Comparison of ENCODE assay signal across 25 cellular contexts in genomic region chr22:39565414-39565944, GRCh38. TPM values are rescaled to one million over a fixed set of nuclear protein-coding genes. Genes with fewer than 3 reads are reported as not detected.
DNase-seq lines count a peak whose midpoint lies in the region; ATAC-seq, FAIRE-seq and TF ChIP-seq lines count a peak whose summit lies in the region.
"Had no signal": no experiment of that assay in that cellular context is flagged by ENCODE, and none has a peak within 500 bp of the region (broad histone marks: within the 10 kb centered on the region; RNA-seq: fewer than 3 reads in every experiment).

No MANE protein-coding gene starts in this region.

- FAIRE-seq in GM12891 (lab: Jason Lieb, UNC), result peak; percentile 79
- FAIRE-seq: GM12892 had no signal

- TF ChIP-seq POLR2A in GM12891 (IDR thresholded peaks at IDR 0.05; ENCODE audit: low read depth, low read length), result no peak

- intact Hi-C loops in activated CD4-positive, alpha-beta T cell treated with anti-CD3 and anti-CD28 coated beads, Interleukin-2, amount 10 ng/mL, durations not matched to agents 24 days and 14 days (cut with micrococcal nuclease), result no loop called here
- intact Hi-C loops in activated T-helper 1 cell treated with anti-CD3 and anti-CD28 coated beads, Interleukin-12 subunit alpha, Interleukin-12 subunit beta, Interleukin-2, Interleukin-4 antibody, amounts not matched to agents 30 ng/mL and 10 ng/mL and 1 ng/mL, durations not matched to agents 14 hours and 24 hours and 36 hours (cut with micrococcal nuclease), result no loop called here
- intact Hi-C loops in posterior cingulate gyrus (cut with DNase I), result no loop called here

- H3K36me3 Mint-ChIP-seq in activated CD4-positive, alpha-beta T cell treated with anti-CD3 and anti-CD28 coated beads, Interleukin-2, amount 10 ng/mL, durations not matched to agents 24 days and 14 days (ENCODE audit: low read depth), result peaks cover 4% of the 10 kb centered on the region
- no peaks in the 10 kb centered on the region for H3K36me3 Mint-ChIP-seq in activated T-helper 1 cell treated with anti-CD3 and anti-CD28 coated beads, Interleukin-12 subunit alpha, Interleukin-12 subunit beta, Interleukin-2, Interleukin-4 antibody, amounts not matched to agents 30 ng/mL and 10 ng/mL and 1 ng/mL, durations not matched to agents 14 hours and 24 hours and 36 hours (ENCODE audit: low read depth)
- no peaks in the 10 kb centered on the region for H3K36me3 Mint-ChIP-seq in immature natural killer cell
- H3K36me3 Mint-ChIP-seq: CD8-positive, alpha-beta T cell had no signal

- DNase-seq in activated CD4-positive, alpha-beta T cell treated with anti-CD3 and anti-CD28 coated beads, Interleukin-2, amount 10 ng/mL, durations not matched to agents 24 days and 14 days, result no peak
- DNase-seq in activated CD4-positive, alpha-beta T cell treated with anti-CD3 and anti-CD28 coated beads for 48 hours, result no peak
- DNase-seq in GM12891 (ENCODE audit: insufficient read length, low spot score) (no peak), immature natural killer cell (peak in 2 of 3 donors; percentile 19 to 31), posterior cingulate gyrus (no peak)
- no peak for DNase-seq in activated T-helper 1 cell treated with anti-CD3 and anti-CD28 coated beads, Interleukin-12 subunit alpha, Interleukin-12 subunit beta, Interleukin-2, Interleukin-4 antibody, amounts not matched to agents 30 ng/mL and 10 ng/mL and 1 ng/mL, durations not matched to agents 14 hours and 24 hours and 36 hours (ENCODE audit: low spot score)
- DNase-seq: AML-193; C1 segment of cervical spinal cord; CD8-positive, alpha-beta T cell; DND-41; HFFc6; KG1; NCI-H1092 treated with DMSO at 0.1 percent for 48 hours; NCI-H146; NCI-H2029; NCI-H2227 treated with DMSO at 0.1 percent for 48 hours; NCI-H510A; NCI-H748 treated with DMSO at 0.1 percent for 48 hours; NK-92 treated with Interleukin-12 subunit alpha and Interleukin-12 subunit beta, amount 100 ng/mL, for 24 hours; SIG-M5; SK-N-SH had no signal

- peak overlapping the region; percentile 13 for H3K27ac Mint-ChIP-seq in activated CD4-positive, alpha-beta T cell treated with anti-CD3 and anti-CD28 coated beads, Interleukin-2, amount 10 ng/mL, durations not matched to agents 24 days and 14 days
- peak overlapping the region; percentile 58 for H3K27ac Mint-ChIP-seq in activated T-helper 1 cell treated with anti-CD3 and anti-CD28 coated beads, Interleukin-12 subunit alpha, Interleukin-12 subunit beta, Interleukin-2, Interleukin-4 antibody, amounts not matched to agents 30 ng/mL and 10 ng/mL and 1 ng/mL, durations not matched to agents 14 hours and 24 hours and 36 hours
- H3K27ac Mint-ChIP-seq in immature natural killer cell, result peak overlapping the region in 4 of 6 donors; percentile 20 to 87 (median 72)
- H3K27ac Mint-ChIP-seq: CD8-positive, alpha-beta T cell; HFFc6 had no signal

- H3K4me1 Mint-ChIP-seq in activated CD4-positive, alpha-beta T cell treated with anti-CD3 and anti-CD28 coated beads, Interleukin-2, amount 10 ng/mL, durations not matched to agents 24 days and 14 days, result peaks cover 11% of the 10 kb centered on the region
- peaks cover 13% of the 10 kb centered on the region for H3K4me1 Mint-ChIP-seq in activated T-helper 1 cell treated with anti-CD3 and anti-CD28 coated beads, Interleukin-12 subunit alpha, Interleukin-12 subunit beta, Interleukin-2, Interleukin-4 antibody, amounts not matched to agents 30 ng/mL and 10 ng/mL and 1 ng/mL, durations not matched to agents 14 hours and 24 hours and 36 hours (ENCODE audit: low read depth)
- H3K4me1 Mint-ChIP-seq in immature natural killer cell, result peaks cover 21% of the 10 kb centered on the region in 2 donors

- ATAC-seq in HG03139 (IDR thresholded peaks at IDR 0.05; ENCODE audit: unreplicated experiment) (no peak), HG03520 (IDR thresholded peaks at IDR 0.05; ENCODE audit: unreplicated experiment) (no peak)
- ATAC-seq: CD8-positive, alpha-beta T cell had no signal

- H3K9me3 Mint-ChIP-seq in activated CD4-positive, alpha-beta T cell treated with anti-CD3 and anti-CD28 coated beads, Interleukin-2, amount 10 ng/mL, durations not matched to agents 24 days and 14 days, result peaks cover 9% of the 10 kb centered on the region
- H3K9me3 Mint-ChIP-seq in activated T-helper 1 cell treated with anti-CD3 and anti-CD28 coated beads, Interleukin-12 subunit alpha, Interleukin-12 subunit beta, Interleukin-2, Interleukin-4 antibody, amounts not matched to agents 30 ng/mL and 10 ng/mL and 1 ng/mL, durations not matched to agents 14 hours and 24 hours and 36 hours, result peaks cover 8% of the 10 kb centered on the region
- peaks cover 0 to 4% (median 0%) of the 10 kb centered on the region in 6 donors for H3K9me3 Mint-ChIP-seq in immature natural killer cell
- H3K9me3 Mint-ChIP-seq: CD8-positive, alpha-beta T cell had no signal

- no peak overlapping the region for H3K4me3 Mint-ChIP-seq in activated CD4-positive, alpha-beta T cell treated with anti-CD3 and anti-CD28 coated beads, Interleukin-2, amount 10 ng/mL, durations not matched to agents 24 days and 14 days
- H3K4me3 Mint-ChIP-seq in activated T-helper 1 cell treated with anti-CD3 and anti-CD28 coated beads, Interleukin-12 subunit alpha, Interleukin-12 subunit beta, Interleukin-2, Interleukin-4 antibody, amounts not matched to agents 30 ng/mL and 10 ng/mL and 1 ng/mL, durations not matched to agents 14 hours and 24 hours and 36 hours, result no peak overlapping the region
- H3K4me3 Mint-ChIP-seq in immature natural killer cell, result peak overlapping the region in 2 of 5 donors; percentile 33 to 60
- H3K4me3 Mint-ChIP-seq: CD8-positive, alpha-beta T cell; HFFc6 had no signal

- H3K27me3 Mint-ChIP-seq in activated CD4-positive, alpha-beta T cell treated with anti-CD3 and anti-CD28 coated beads, Interleukin-2, amount 10 ng/mL, durations not matched to agents 24 days and 14 days, result peaks cover 6% of the 10 kb centered on the region
- peaks cover 7% of the 10 kb centered on the region for H3K27me3 Mint-ChIP-seq in activated T-helper 1 cell treated with anti-CD3 and anti-CD28 coated beads, Interleukin-12 subunit alpha, Interleukin-12 subunit beta, Interleukin-2, Interleukin-4 antibody, amounts not matched to agents 30 ng/mL and 10 ng/mL and 1 ng/mL, durations not matched to agents 14 hours and 24 hours and 36 hours (ENCODE audit: insufficient read depth)
- H3K27me3 Mint-ChIP-seq in immature natural killer cell (ENCODE audit: low read depth in 3 of 3), result peaks cover 2 to 12% (median 8%) of the 10 kb centered on the region in 3 donors

TF ChIP-seq in GM12891, 5 proteins besides CTCF, POLR2A, EP300 and RAD21:
- TF ChIP-seq POU2F2 (IDR thresholded peaks at IDR 0.05; ENCODE audit: low read depth, low read length), result no peak
- no peak for TF ChIP-seq PAX5 (IDR thresholded peaks at IDR 0.05; ENCODE audit: insufficient read depth, low read length, severe bottlenecking)
- no peak for TF ChIP-seq SPI1 (IDR thresholded peaks at IDR 0.05; ENCODE audit: low read depth, low read length)
- no peak for TF ChIP-seq TAF1 (IDR thresholded peaks at IDR 0.05; ENCODE audit: low read depth, low read length)
- TF ChIP-seq POLR2AphosphoS5 (IDR thresholded peaks at IDR 0.05; ENCODE audit: low read depth, low read length), result no peak

RNA-seq across cellular contexts. Expression of gene CACNA1I, which starts 5.1 kb away (rescaled TPM):
- 0.05 and 0.07 TPM in 2 replicates for total RNA-seq in activated CD4-positive, alpha-beta T cell treated with anti-CD3 and anti-CD28 coated beads, Interleukin-2, amount 10 ng/mL, durations not matched to agents 24 days and 14 days
- not detected for polyA plus RNA-seq in GM12891 (2012; ENCODE audit: low read depth, missing spikeins)
- 0.02 and 0.03 TPM in 2 replicates for total RNA-seq in activated T-helper 1 cell treated with anti-CD3 and anti-CD28 coated beads, Interleukin-12 subunit alpha, Interleukin-12 subunit beta, Interleukin-2, Interleukin-4 antibody, amounts not matched to agents 30 ng/mL and 10 ng/mL and 1 ng/mL, durations not matched to agents 14 hours and 24 hours and 36 hours
- polyA plus RNA-seq in immature natural killer cell, result not detected
- total RNA-seq: HFFc6 had no signal
- polyA plus RNA-seq: AG04450, SK-N-SH had no signal

RNA-seq across cellular contexts. Expression of gene RPS19BP1, which starts 32.9 kb away (rescaled TPM):
- 96.2 and 96.9 TPM in 2 replicates for total RNA-seq in activated CD4-positive, alpha-beta T cell treated with anti-CD3 and anti-CD28 coated beads, Interleukin-2, amount 10 ng/mL, durations not matched to agents 24 days and 14 days
- 62.8 TPM for polyA plus RNA-seq in GM12891 (2012; ENCODE audit: low read depth, missing spikeins)
- total RNA-seq in activated T-helper 1 cell treated with anti-CD3 and anti-CD28 coated beads, Interleukin-12 subunit alpha, Interleukin-12 subunit beta, Interleukin-2, Interleukin-4 antibody, amounts not matched to agents 30 ng/mL and 10 ng/mL and 1 ng/mL, durations not matched to agents 14 hours and 24 hours and 36 hours, result 98.7 and 101 TPM in 2 replicates
- polyA plus RNA-seq in immature natural killer cell, result 100 to 1,000 TPM; 139 to 239 (median 180) TPM

RNA-seq across cellular contexts. Expression of gene ATF4, which starts 45.1 kb away (rescaled TPM):
- 392 and 393 TPM in 2 replicates for total RNA-seq in activated CD4-positive, alpha-beta T cell treated with anti-CD3 and anti-CD28 coated beads, Interleukin-2, amount 10 ng/mL, durations not matched to agents 24 days and 14 days
- 491 TPM for polyA plus RNA-seq in GM12891 (2012; ENCODE audit: low read depth, missing spikeins)
- 387 and 390 TPM in 2 replicates for total RNA-seq in activated T-helper 1 cell treated with anti-CD3 and anti-CD28 coated beads, Interleukin-12 subunit alpha, Interleukin-12 subunit beta, Interleukin-2, Interleukin-4 antibody, amounts not matched to agents 30 ng/mL and 10 ng/mL and 1 ng/mL, durations not matched to agents 14 hours and 24 hours and 36 hours
- 100 to 1,000 TPM in 1 of 3 donors, 10 to 100 TPM in 2; 48.9 to 113 (median 69.4) TPM for polyA plus RNA-seq in immature natural killer cell

Comparison
In these comparisons a context has a peak if more than half of its experiments do, and no peak if none do; other contexts are left out.
1. DNase-seq: peak in immature natural killer cell (2 of 3); none in activated CD4-positive, alpha-beta T cell treated with anti-CD3 and anti-CD28 coated beads, Interleukin-2, amount 10 ng/mL, durations not matched to agents 24 days and 14 days (single experiment), activated CD4-positive, alpha-beta T cell treated with anti-CD3 and anti-CD28 coated beads for 48 hours (single experiment), GM12891 (single experiment), activated T-helper 1 cell treated with anti-CD3 and anti-CD28 coated beads, Interleukin-12 subunit alpha, Interleukin-12 subunit beta, Interleukin-2, Interleukin-4 antibody, amounts not matched to agents 30 ng/mL and 10 ng/mL and 1 ng/mL, durations not matched to agents 14 hours and 24 hours and 36 hours (single experiment) and posterior cingulate gyrus (0 of 10).
2. H3K27ac Mint-ChIP-seq: peak in every context shown above with its lines; median percentile 72 in immature natural killer cell; 58 in activated T-helper 1 cell treated with anti-CD3 and anti-CD28 coated beads, Interleukin-12 subunit alpha, Interleukin-12 subunit beta, Interleukin-2, Interleukin-4 antibody, amounts not matched to agents 30 ng/mL and 10 ng/mL and 1 ng/mL, durations not matched to agents 14 hours and 24 hours and 36 hours; 13 in activated CD4-positive, alpha-beta T cell treated with anti-CD3 and anti-CD28 coated beads, Interleukin-2, amount 10 ng/mL, durations not matched to agents 24 days and 14 days.